In genomic region chr3:39911465-39912309, GRCh38 we compare ENCODE assay signal across 14 cellular contexts.
A peak's percentile ranks its signal among the peaks of the same experiment; 100 is the strongest.
DNase-seq lines count a peak whose midpoint lies in the region; ATAC-seq and TF ChIP-seq lines count a peak whose summit lies in the region.
"Had no signal": no experiment of that assay in that cellular context is flagged by ENCODE, and none has a peak within 500 bp of the region (broad histone marks: within the 10 kb centered on the region; RNA-seq: fewer than 3 reads in every experiment).

No MANE protein-coding gene starts in this region.

- H3K27ac Mint-ChIP-seq in GM23338 (peak overlapping the region; percentile 51; the same call in 1 of the 2 replicates), progenitor cell of endocrine pancreas (no peak overlapping the region)
- no peak overlapping the region for H3K27ac Mint-ChIP-seq in stimulated activated effector memory CD8-positive, alpha-beta T cell treated with anti-CD3 and anti-CD28 coated beads, Interleukin-12 subunit alpha, Interleukin-12 subunit beta, amount 100 ng/mL, for 72 hours
- H3K27ac Mint-ChIP-seq: activated B cell treated with CpG ODN at 0.5 μM for 24 hours had no signal

- H3K4me1 ChIP-seq in GM23338 (ENCODE audit: insufficient read depth) (no peaks in the 10 kb centered on the region), left ventricle myocardium inferior (peaks cover 17% of the 10 kb centered on the region)
- H3K4me1 ChIP-seq: HAP-1 had no signal

- H2AFZ ChIP-seq in GM23338 = peak overlapping the region; percentile 57; the same call in 1 of the 2 replicates
- H2AFZ ChIP-seq: PC-9 had no signal

- no peaks in the 10 kb centered on the region for H3K79me2 ChIP-seq in GM23338 (replicated peaks; ENCODE audit: insufficient read depth)

- peaks cover 12% of the 10 kb centered on the region; the same call in 2 of the 3 replicates for H3K4me1 Mint-ChIP-seq in GM23338
- H3K4me1 Mint-ChIP-seq in progenitor cell of endocrine pancreas (ENCODE audit: low read depth) = peaks cover 9% of the 10 kb centered on the region
- no peaks in the 10 kb centered on the region for H3K4me1 Mint-ChIP-seq in stimulated activated effector memory CD8-positive, alpha-beta T cell treated with anti-CD3 and anti-CD28 coated beads, Interleukin-12 subunit alpha, Interleukin-12 subunit beta, amount 100 ng/mL, for 72 hours
- H3K4me1 Mint-ChIP-seq: activated B cell treated with CpG ODN at 0.5 μM for 24 hours had no signal

- peaks cover 3% of the 10 kb centered on the region for H3K27me3 Mint-ChIP-seq in GM23338 (ENCODE audit: insufficient read depth, low read depth, poor library complexity)
- H3K27me3 Mint-ChIP-seq in progenitor cell of endocrine pancreas = no peaks in the 10 kb centered on the region
- H3K27me3 Mint-ChIP-seq: activated B cell treated with CpG ODN at 0.5 μM for 24 hours had no signal

- H3K36me3 Mint-ChIP-seq in GM23338 (ENCODE audit: low read depth) (no peaks in the 10 kb centered on the region), progenitor cell of endocrine pancreas (ENCODE audit: insufficient read depth) (no peaks in the 10 kb centered on the region)
- no peaks in the 10 kb centered on the region for H3K36me3 Mint-ChIP-seq in stimulated activated effector memory CD8-positive, alpha-beta T cell treated with anti-CD3 and anti-CD28 coated beads, Interleukin-12 subunit alpha, Interleukin-12 subunit beta, amount 100 ng/mL, for 72 hours

- no peak overlapping the region for H3K4me2 ChIP-seq in GM23338
- H3K4me2 ChIP-seq: PC-9 had no signal

- H3K9me3 Mint-ChIP-seq in GM23338 = no peaks in the 10 kb centered on the region
- no peaks in the 10 kb centered on the region for H3K9me3 Mint-ChIP-seq in progenitor cell of endocrine pancreas (ENCODE audit: low read depth)
- H3K9me3 Mint-ChIP-seq in stimulated activated effector memory CD8-positive, alpha-beta T cell treated with anti-CD3 and anti-CD28 coated beads, Interleukin-12 subunit alpha, Interleukin-12 subunit beta, amount 100 ng/mL, for 72 hours = no peaks in the 10 kb centered on the region
- H3K9me3 Mint-ChIP-seq: activated B cell treated with CpG ODN at 0.5 μM for 24 hours had no signal

- peak; percentile 53 for DNase-seq in GM23338 (ENCODE audit: low spot score)
- peak; percentile 90 for DNase-seq in astrocyte of the cerebellum (ENCODE audit: low read depth)
- no peak for DNase-seq in left ventricle myocardium inferior
- no peak for DNase-seq in progenitor cell of endocrine pancreas (ENCODE audit: low spot score, unreplicated experiment)
- DNase-seq in NCI-H1417 (lab: John Stamatoyannopoulos, UW) = no peak
- DNase-seq in NCI-H82 treated with DMSO at 0.1 percent for 48 hours (lab: John Stamatoyannopoulos, UW; ENCODE audit: unreplicated experiment) = no peak
- no peak for DNase-seq in NK-92 treated with Interleukin-12 subunit alpha and Interleukin-12 subunit beta, amount 100 ng/mL, for 24 hours (lab: John Stamatoyannopoulos, UW)
- DNase-seq in stimulated activated effector memory CD8-positive, alpha-beta T cell treated with anti-CD3 and anti-CD28 coated beads, Interleukin-12 subunit alpha, Interleukin-12 subunit beta, amount 100 ng/mL, for 72 hours (ENCODE audit: low spot score in 2 of 2) = no peak
- DNase-seq: activated B cell treated with CpG ODN at 0.5 μM for 24 hours; erythroblast; NCI-H1105 treated with DMSO at 0.1 percent for 48 hours; PC-9; stimulated activated CD4-positive, alpha-beta T cell treated with anti-CD3 and anti-CD28 coated beads, Interleukin-4, amount 100 ng/mL, for 24 hours had no signal

- H3K4me3 ChIP-seq in GM23338 = no peak overlapping the region
- H3K4me3 ChIP-seq in astrocyte of the cerebellum (ENCODE audit: low read depth, low read length) = no peak overlapping the region
- H3K4me3 ChIP-seq in left ventricle myocardium inferior = no peak overlapping the region
- H3K4me3 ChIP-seq: HAP-1, PC-9 had no signal

- H3K27me3 ChIP-seq in GM23338 (ENCODE audit: insufficient read depth) (no peaks in the 10 kb centered on the region), left ventricle myocardium inferior (ENCODE audit: low read depth) (no peaks in the 10 kb centered on the region)

- H3K27ac ChIP-seq in GM23338 (ENCODE audit: low read depth) (no peak overlapping the region), left ventricle myocardium inferior (replicated peaks) (peak overlapping the region; percentile 32)
- H3K27ac ChIP-seq: PC-9 had no signal

- intact Hi-C loops in left ventricle myocardium inferior (cut with micrococcal nuclease) = no loop called here

- peak; percentile 31 to 39 for TF ChIP-seq CTCF in GM23338 (conservative IDR thresholded peaks at IDR 0.05; ENCODE audit: low read depth in 2 of 2)
- TF ChIP-seq CTCF in astrocyte of the cerebellum (IDR thresholded peaks at IDR 0.05; ENCODE audit: low read depth, low read length, missing control alignments) = peak; percentile 30
- no peak for TF ChIP-seq CTCF in left ventricle myocardium inferior (IDR thresholded peaks at IDR 0.05; ENCODE audit: borderline replicate concordance)
- TF ChIP-seq CTCF in progenitor cell of endocrine pancreas (IDR thresholded peaks at IDR 0.05; ENCODE audit: unreplicated experiment) = peak; percentile 16

- no peaks in the 10 kb centered on the region for H3K9me2 ChIP-seq in GM23338 (ENCODE audit: insufficient read depth)

- H3K36me3 ChIP-seq in GM23338 (ENCODE audit: insufficient read depth) (no peaks in the 10 kb centered on the region), left ventricle myocardium inferior (no peaks in the 10 kb centered on the region)
- H3K36me3 ChIP-seq: HAP-1 had no signal

- H3K4me3 Mint-ChIP-seq in GM23338 = no peak overlapping the region
- no peak overlapping the region for H3K4me3 Mint-ChIP-seq in progenitor cell of endocrine pancreas (ENCODE audit: low read depth)
- no peak overlapping the region for H3K4me3 Mint-ChIP-seq in stimulated activated effector memory CD8-positive, alpha-beta T cell treated with anti-CD3 and anti-CD28 coated beads, Interleukin-12 subunit alpha, Interleukin-12 subunit beta, amount 100 ng/mL, for 72 hours
- H3K4me3 Mint-ChIP-seq: activated B cell treated with CpG ODN at 0.5 μM for 24 hours had no signal

- in situ Hi-C loops in astrocyte of the cerebellum (cut with HindIII; ENCODE audit: low sequenced_read_pairs) = no loop called here

- no peaks in the 10 kb centered on the region for H4K20me1 ChIP-seq in GM23338 (replicated peaks; ENCODE audit: insufficient read depth)

- ATAC-seq in GM23338 = peak; percentile 94
- ATAC-seq in stimulated activated effector memory CD8-positive, alpha-beta T cell treated with anti-CD3 and anti-CD28 coated beads, Interleukin-12 subunit alpha, Interleukin-12 subunit beta, amount 100 ng/mL, for 72 hours = no peak

- no peaks in the 10 kb centered on the region for H3F3A ChIP-seq in GM23338 (replicated peaks; ENCODE audit: low read depth)

- H3K9me3 ChIP-seq in left ventricle myocardium inferior (replicated peaks) = no peaks in the 10 kb centered on the region
- H3K9me3 ChIP-seq: HAP-1 had no signal

Comparison
In these comparisons a context has a peak if more than half of its experiments do, and no peak if none do; other contexts are left out.
1. DNase-seq: peak in GM23338 (single experiment) and astrocyte of the cerebellum (single experiment); none in left ventricle myocardium inferior (single experiment), progenitor cell of endocrine pancreas (single experiment), NCI-H1417 (0 of 3), NCI-H82 treated with DMSO at 0.1 percent for 48 hours (single experiment), NK-92 treated with Interleukin-12 subunit alpha and Interleukin-12 subunit beta, amount 100 ng/mL, for 24 hours (single experiment) and stimulated activated effector memory CD8-positive, alpha-beta T cell treated with anti-CD3 and anti-CD28 coated beads, Interleukin-12 subunit alpha, Interleukin-12 subunit beta, amount 100 ng/mL, for 72 hours (0 of 2).